8 cellular contexts compared by ENCODE assay signal in genomic region chr11:118435233-118435892, GRCh38. TPM values are rescaled to one million over a fixed set of nuclear protein-coding genes. Genes with fewer than 3 reads are reported as not detected.
DNase-seq lines count a peak whose midpoint lies in the region; ATAC-seq and TF ChIP-seq lines count a peak whose summit lies in the region.

No MANE protein-coding gene starts in this region.

- no peak for TF ChIP-seq CTCF in activated B cell treated with CpG ODN at 0.5 μM for 24 hours (IDR thresholded peaks at IDR 0.05)

- peak overlapping the region; percentile 94 for H3K27ac Mint-ChIP-seq in activated B cell treated with CpG ODN at 0.5 μM for 24 hours
- H3K27ac Mint-ChIP-seq in central memory CD8-positive, alpha-beta T cell (ENCODE audit: low read depth), result peak overlapping the region; percentile 97

- intact Hi-C loops in activated B cell treated with CpG ODN at 0.5 μM for 24 hours (cut with micrococcal nuclease), result loop anchor here (5.0 to 10.0 kb wide), 4 partner anchors 137 to 1201 kb away; partner anchors contain the start of genes ARCN1, CBL, DDX6 and PCSK7
- intact Hi-C loops in left colon (cut with DNase I, micrococcal nuclease), result no loop called here

- no peaks in the 10 kb centered on the region for H3K27me3 Mint-ChIP-seq in activated B cell treated with CpG ODN at 0.5 μM for 24 hours
- no peaks in the 10 kb centered on the region for H3K27me3 Mint-ChIP-seq in central memory CD8-positive, alpha-beta T cell

- CTCF ChIA-PET in activated B cell treated with CpG ODN at 0.5 μM for 24 hours (lab: Charles Lee), result interaction anchor here (1.0 to 1.1 kb wide), 2 partner anchors 33 to 53 kb away, joined by 4 to 5 read pairs; partner anchors contain the start of gene ATP5MG

- peak overlapping the region; percentile 93 for H3K4me3 Mint-ChIP-seq in activated B cell treated with CpG ODN at 0.5 μM for 24 hours
- H3K4me3 Mint-ChIP-seq in central memory CD8-positive, alpha-beta T cell, result peak overlapping the region; percentile 89

- ATAC-seq in GM18867 (IDR thresholded peaks at IDR 0.05; ENCODE audit: unreplicated experiment) (peak; percentile 27), HG03159 (IDR thresholded peaks at IDR 0.05; ENCODE audit: unreplicated experiment) (peak; percentile 34), activated B cell treated with CpG ODN at 0.5 μM for 24 hours (ENCODE audit: low read depth) (peak; percentile 36), left colon (peak; percentile 26)
- peak; percentile 5 for ATAC-seq in central memory CD8-positive, alpha-beta T cell (replicated peaks; ENCODE audit: extremely low read depth, poor library complexity, severe bottlenecking)

- no peaks in the 10 kb centered on the region for H3K9me3 Mint-ChIP-seq in activated B cell treated with CpG ODN at 0.5 μM for 24 hours
- H3K9me3 Mint-ChIP-seq in central memory CD8-positive, alpha-beta T cell, result no peaks in the 10 kb centered on the region

- H3K36me3 Mint-ChIP-seq in activated B cell treated with CpG ODN at 0.5 μM for 24 hours (ENCODE audit: low read depth), result peaks cover 21% of the 10 kb centered on the region
- peaks cover 34% of the 10 kb centered on the region for H3K36me3 Mint-ChIP-seq in central memory CD8-positive, alpha-beta T cell (ENCODE audit: insufficient read depth)

- POLR2A ChIA-PET in activated B cell treated with CpG ODN at 0.5 μM for 24 hours (lab: Charles Lee), result interaction anchor here (0.6 to 3.0 kb wide), 20 partner anchors 9 to 772 kb away, joined by 3 to 30 read pairs (median 5); partner anchors contain the start of genes ARCN1, ATP5MG and TRAPPC4

- DNase-seq in 8988T (peak; percentile 68), NCI-H226 (peak; percentile 24), activated B cell treated with CpG ODN at 0.5 μM for 24 hours (peak; percentile 64), left colon (peak; percentile 56 to 68)
- peak in 1 of 2 donors; percentile 38 for DNase-seq in central memory CD8-positive, alpha-beta T cell (ENCODE audit: low spot score in 2 of 2)
- peak; percentile 52 to 58 for DNase-seq in stimulated activated CD4-positive, alpha-beta T cell treated with anti-CD3 and anti-CD28 coated beads, Interleukin-4, amount 100 ng/mL, for 4 hours

- peaks cover 31% of the 10 kb centered on the region for H3K4me1 Mint-ChIP-seq in activated B cell treated with CpG ODN at 0.5 μM for 24 hours
- H3K4me1 Mint-ChIP-seq in central memory CD8-positive, alpha-beta T cell, result peaks cover 50% of the 10 kb centered on the region

RNA-seq across cellular contexts. Expression of gene KMT2A, which starts 0.9 kb away (rescaled TPM):
- total RNA-seq in activated B cell treated with CpG ODN at 0.5 μM for 24 hours (104 and 117 TPM in 2 replicates), left colon (10 to 100 TPM; 41.9 to 45.2 TPM)

RNA-seq across cellular contexts. Expression of gene ATP5MG, which starts 34.0 kb away (rescaled TPM):
- total RNA-seq in activated B cell treated with CpG ODN at 0.5 μM for 24 hours, result 199 and 230 TPM in 2 replicates
- 100 to 1,000 TPM; 233 to 328 TPM for total RNA-seq in left colon
